In genomic region chr12:45363903-45364302, GRCh38 we compare ENCODE assay signal across 22 cellular contexts.
"Had no signal": no experiment of that assay in that cellular context is flagged by ENCODE, and none has a peak within 500 bp of the region (broad histone marks: within the 10 kb centered on the region; RNA-seq: fewer than 3 reads in every experiment).

No MANE protein-coding gene starts in this region.

- DNase-seq: effector CD8-positive, alpha-beta T cell; erythroblast; esophagus squamous epithelium; foreskin melanocyte; kidney; left cardiac atrium; left ventricle myocardium inferior; mammary epithelial cell; mesendoderm; midbrain; stimulated activated CD4-positive, alpha-beta T cell treated with anti-CD3 and anti-CD28 coated beads, Interleukin-2, amount 100 ng/mL, for 24 hours; stimulated activated CD4-positive, alpha-beta T cell treated with anti-CD3 and anti-CD28 coated beads, Interleukin-4, amount 100 ng/mL, for 24 hours; stimulated activated naive CD4-positive, alpha-beta T cell treated with Interleukin-2 at 50 U/mL for 16 hours; stomach; thyroid gland; trophoblast cell had no signal

- H3K4me1 Mint-ChIP-seq: nephron; neural progenitor cell; stimulated activated effector memory CD8-positive, alpha-beta T cell treated with anti-CD3 and anti-CD28 coated beads, Interleukin-12 subunit alpha, Interleukin-12 subunit beta, amount 100 ng/mL, for 72 hours had no signal

- H3K27me3 Mint-ChIP-seq: dendritic cell treated with granulocyte-macrophage colony-stimulating factor and Interleukin-4, amounts not matched to agents 40 ng/mL and 50 ng/mL, for 4 days; naive thymus-derived CD4-positive, alpha-beta T cell; progenitor cell of endocrine pancreas had no signal

- H3K27ac Mint-ChIP-seq: dendritic cell treated with granulocyte-macrophage colony-stimulating factor and Interleukin-4, amounts not matched to agents 40 ng/mL and 50 ng/mL, for 4 days; naive thymus-derived CD4-positive, alpha-beta T cell; nephron; neural progenitor cell; stimulated activated effector memory CD8-positive, alpha-beta T cell treated with anti-CD3 and anti-CD28 coated beads, Interleukin-12 subunit alpha, Interleukin-12 subunit beta, amount 100 ng/mL, for 72 hours had no signal

- H3K4me3 Mint-ChIP-seq: dendritic cell treated with granulocyte-macrophage colony-stimulating factor and Interleukin-4, amounts not matched to agents 40 ng/mL and 50 ng/mL, for 4 days; naive thymus-derived CD4-positive, alpha-beta T cell; nephron; neural progenitor cell; stimulated activated effector memory CD8-positive, alpha-beta T cell treated with anti-CD3 and anti-CD28 coated beads, Interleukin-12 subunit alpha, Interleukin-12 subunit beta, amount 100 ng/mL, for 72 hours had no signal
